ENCODE assay signal across 1 cellular context in the genomic region with DNA sequence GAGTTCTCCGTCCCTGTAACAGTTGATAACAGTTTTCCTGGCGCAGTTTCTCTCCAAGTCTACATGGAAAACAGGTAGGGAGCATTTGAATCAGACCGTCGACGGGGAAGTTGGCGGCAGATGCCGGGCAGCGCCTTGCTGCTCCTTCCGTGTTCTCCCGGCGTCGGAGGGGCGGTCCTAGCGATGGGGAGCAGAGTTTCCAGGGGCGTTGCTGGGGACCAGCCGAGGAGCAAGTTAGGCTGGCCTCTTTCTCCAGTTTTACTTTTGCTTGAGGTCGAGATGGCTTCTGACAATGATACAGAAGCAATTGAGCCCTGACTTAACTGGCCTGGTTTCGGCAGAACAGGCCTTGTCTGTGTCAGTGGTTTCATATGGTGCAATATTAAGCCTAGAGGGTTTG.
TF ChIP-seq lines count a peak whose summit lies in the region.

No MANE protein-coding gene starts in this region.

TF ChIP-seq in HepG2, 621 proteins besides CTCF, POLR2A, EP300 and RAD21:
- TF ChIP-seq ZNF777 (CRISPR knock-in tag; IDR thresholded peaks at IDR 0.05): 0 out of 2 replicates have a peak, but pooled peaks have one; percentile 5
